Comparison of ENCODE assay signal across 1 cellular context in the genomic region with DNA sequence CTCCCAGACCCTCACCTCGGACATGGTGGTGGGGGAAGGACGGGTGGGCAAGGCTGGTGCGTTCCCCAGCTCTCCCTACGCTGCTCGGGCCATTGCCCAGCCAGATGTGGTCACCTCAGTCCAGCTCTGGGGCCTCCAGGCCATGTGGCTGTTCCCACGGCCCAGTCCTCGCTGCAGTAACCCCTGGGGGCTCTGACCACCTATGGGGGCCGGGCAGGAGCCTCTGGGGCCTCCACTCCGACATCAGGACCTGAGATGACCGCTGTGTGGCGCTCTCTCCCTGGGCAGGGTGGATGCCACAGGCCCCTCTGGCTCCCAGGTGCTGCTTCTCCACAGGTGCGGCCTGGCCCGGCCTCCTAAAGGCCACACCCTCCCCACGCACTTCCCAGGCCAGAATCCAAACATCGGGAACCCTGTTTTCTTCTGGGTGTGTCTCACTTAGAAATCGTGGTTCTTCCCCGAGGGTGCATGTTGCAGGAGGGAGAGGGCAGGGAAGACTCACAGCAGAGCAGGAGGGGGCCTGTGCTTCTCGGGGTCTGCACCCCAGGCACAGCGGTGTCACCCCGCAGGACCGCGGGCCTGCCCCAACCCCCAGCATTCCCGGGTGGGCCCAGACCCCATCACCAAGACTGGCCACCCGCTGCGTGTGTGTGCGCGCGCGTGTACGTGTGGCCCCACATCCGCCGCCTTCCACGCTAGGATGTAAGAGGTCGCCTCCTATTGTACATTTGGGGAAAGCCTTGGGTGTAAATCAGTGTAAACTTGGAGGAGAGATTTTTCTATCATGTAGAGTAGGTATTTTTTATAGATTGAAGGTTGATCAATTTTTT.
TF ChIP-seq lines count a peak whose summit lies in the region.

No MANE protein-coding gene starts in this region.

TF ChIP-seq in HCT116, 20 proteins besides CTCF, POLR2A, EP300 and RAD21:
- no peak for TF ChIP-seq CBX3 (IDR thresholded peaks at IDR 0.05; ENCODE audit: low read depth)
- TF ChIP-seq SIN3A (IDR thresholded peaks at IDR 0.05; ENCODE audit: low read depth): no peak
- TF ChIP-seq POLR2AphosphoS5 (IDR thresholded peaks at IDR 0.05; ENCODE audit: low read depth, low read length): no peak
- TF ChIP-seq ZFX (IDR thresholded peaks at IDR 0.05): no peak
- no peak for TF ChIP-seq CEBPB (IDR thresholded peaks at IDR 0.05; ENCODE audit: low read depth)
- TF ChIP-seq, protein P1, sequence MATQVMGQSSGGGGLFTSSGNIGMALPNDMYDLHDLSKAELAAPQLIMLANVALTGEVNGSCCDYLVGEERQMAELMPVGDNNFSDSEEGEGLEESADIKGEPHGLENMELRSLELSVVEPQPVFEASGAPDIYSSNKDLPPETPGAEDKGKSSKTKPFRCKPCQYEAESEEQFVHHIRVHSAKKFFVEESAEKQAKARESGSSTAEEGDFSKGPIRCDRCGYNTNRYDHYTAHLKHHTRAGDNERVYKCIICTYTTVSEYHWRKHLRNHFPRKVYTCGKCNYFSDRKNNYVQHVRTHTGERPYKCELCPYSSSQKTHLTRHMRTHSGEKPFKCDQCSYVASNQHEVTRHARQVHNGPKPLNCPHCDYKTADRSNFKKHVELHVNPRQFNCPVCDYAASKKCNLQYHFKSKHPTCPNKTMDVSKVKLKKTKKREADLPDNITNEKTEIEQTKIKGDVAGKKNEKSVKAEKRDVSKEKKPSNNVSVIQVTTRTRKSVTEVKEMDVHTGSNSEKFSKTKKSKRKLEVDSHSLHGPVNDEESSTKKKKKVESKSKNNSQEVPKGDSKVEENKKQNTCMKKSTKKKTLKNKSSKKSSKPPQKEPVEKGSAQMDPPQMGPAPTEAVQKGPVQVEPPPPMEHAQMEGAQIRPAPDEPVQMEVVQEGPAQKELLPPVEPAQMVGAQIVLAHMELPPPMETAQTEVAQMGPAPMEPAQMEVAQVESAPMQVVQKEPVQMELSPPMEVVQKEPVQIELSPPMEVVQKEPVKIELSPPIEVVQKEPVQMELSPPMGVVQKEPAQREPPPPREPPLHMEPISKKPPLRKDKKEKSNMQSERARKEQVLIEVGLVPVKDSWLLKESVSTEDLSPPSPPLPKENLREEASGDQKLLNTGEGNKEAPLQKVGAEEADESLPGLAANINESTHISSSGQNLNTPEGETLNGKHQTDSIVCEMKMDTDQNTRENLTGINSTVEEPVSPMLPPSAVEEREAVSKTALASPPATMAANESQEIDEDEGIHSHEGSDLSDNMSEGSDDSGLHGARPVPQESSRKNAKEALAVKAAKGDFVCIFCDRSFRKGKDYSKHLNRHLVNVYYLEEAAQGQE (IDR thresholded peaks at IDR 0.05; ENCODE audit: low read depth): no peak
- TF ChIP-seq, protein P2, sequence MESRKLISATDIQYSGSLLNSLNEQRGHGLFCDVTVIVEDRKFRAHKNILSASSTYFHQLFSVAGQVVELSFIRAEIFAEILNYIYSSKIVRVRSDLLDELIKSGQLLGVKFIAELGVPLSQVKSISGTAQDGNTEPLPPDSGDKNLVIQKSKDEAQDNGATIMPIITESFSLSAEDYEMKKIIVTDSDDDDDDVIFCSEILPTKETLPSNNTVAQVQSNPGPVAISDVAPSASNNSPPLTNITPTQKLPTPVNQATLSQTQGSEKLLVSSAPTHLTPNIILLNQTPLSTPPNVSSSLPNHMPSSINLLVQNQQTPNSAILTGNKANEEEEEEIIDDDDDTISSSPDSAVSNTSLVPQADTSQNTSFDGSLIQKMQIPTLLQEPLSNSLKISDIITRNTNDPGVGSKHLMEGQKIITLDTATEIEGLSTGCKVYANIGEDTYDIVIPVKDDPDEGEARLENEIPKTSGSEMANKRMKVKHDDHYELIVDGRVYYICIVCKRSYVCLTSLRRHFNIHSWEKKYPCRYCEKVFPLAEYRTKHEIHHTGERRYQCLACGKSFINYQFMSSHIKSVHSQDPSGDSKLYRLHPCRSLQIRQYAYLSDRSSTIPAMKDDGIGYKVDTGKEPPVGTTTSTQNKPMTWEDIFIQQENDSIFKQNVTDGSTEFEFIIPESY (IDR thresholded peaks at IDR 0.05; ENCODE audit: extremely low read depth, insufficient replicate concordance, low read length): no peak
- TF ChIP-seq, protein P3, sequence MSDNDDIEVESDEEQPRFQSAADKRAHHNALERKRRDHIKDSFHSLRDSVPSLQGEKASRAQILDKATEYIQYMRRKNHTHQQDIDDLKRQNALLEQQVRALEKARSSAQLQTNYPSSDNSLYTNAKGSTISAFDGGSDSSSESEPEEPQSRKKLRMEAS (IDR thresholded peaks at IDR 0.05): no peak
- TF ChIP-seq, protein P4, sequence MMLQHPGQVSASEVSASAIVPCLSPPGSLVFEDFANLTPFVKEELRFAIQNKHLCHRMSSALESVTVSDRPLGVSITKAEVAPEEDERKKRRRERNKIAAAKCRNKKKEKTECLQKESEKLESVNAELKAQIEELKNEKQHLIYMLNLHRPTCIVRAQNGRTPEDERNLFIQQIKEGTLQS (IDR thresholded peaks at IDR 0.05): no peak
- no peak for TF ChIP-seq ELF1 (IDR thresholded peaks at IDR 0.05; ENCODE audit: borderline replicate concordance, low read depth)
- TF ChIP-seq EZH2 (IDR thresholded peaks at IDR 0.05): no peak
- TF ChIP-seq SP1 (IDR thresholded peaks at IDR 0.05; ENCODE audit: low read depth): no peak
- TF ChIP-seq JUND (IDR thresholded peaks at IDR 0.05): no peak
- TF ChIP-seq EZH2phosphoT487 (IDR thresholded peaks at IDR 0.05; ENCODE audit: borderline replicate concordance): no peak
- TF ChIP-seq EGR1 (IDR thresholded peaks at IDR 0.05; ENCODE audit: low read depth): no peak
- no peak for TF ChIP-seq FOSL1 (IDR thresholded peaks at IDR 0.05; ENCODE audit: low read depth)
- TF ChIP-seq SRF (IDR thresholded peaks at IDR 0.05; ENCODE audit: low read depth): no peak
- TF ChIP-seq YY1 (IDR thresholded peaks at IDR 0.05; ENCODE audit: extremely low read depth, insufficient replicate concordance, low read depth, low read length): no peak
